27 cellular contexts compared by ENCODE assay signal in the genomic region with DNA sequence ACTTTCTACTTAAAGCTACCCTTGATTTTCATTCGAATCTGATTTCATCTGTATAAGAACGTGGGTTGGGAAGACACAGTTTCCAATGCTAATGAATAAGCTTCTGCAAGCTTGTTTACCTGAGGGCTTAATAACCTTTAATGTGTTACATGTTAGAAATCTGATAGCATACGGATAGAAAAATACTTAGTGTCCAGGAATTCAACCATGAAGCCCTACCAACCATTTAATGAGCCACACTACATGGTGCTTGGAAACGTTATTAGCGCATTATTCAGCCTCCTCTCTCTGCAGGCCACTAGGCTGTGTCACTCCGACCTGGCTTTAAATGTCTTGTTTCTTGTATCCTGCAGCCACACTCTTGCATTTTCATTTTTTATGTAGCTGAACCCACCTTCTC. TPM values are rescaled to one million over a fixed set of nuclear protein-coding genes. Genes with fewer than 3 reads are reported as not detected.
DNase-seq lines count a peak whose midpoint lies in the region; ATAC-seq, FAIRE-seq and TF ChIP-seq lines count a peak whose summit lies in the region.
"Had no signal": no experiment of that assay in that cellular context is flagged by ENCODE, and none has a peak within 500 bp of the region (broad histone marks: within the 10 kb centered on the region; RNA-seq: fewer than 3 reads in every experiment).

No MANE protein-coding gene starts in this region.

- no peak for ATAC-seq in heart right ventricle
- ATAC-seq: left ventricle myocardium superior; stimulated activated effector memory CD8-positive, alpha-beta T cell treated with anti-CD3 and anti-CD28 coated beads, Interleukin-12 subunit alpha, Interleukin-12 subunit beta, amount 100 ng/mL, for 72 hours had no signal

- peak overlapping the region; percentile 15 for H3K4me3 Mint-ChIP-seq in osteocyte (ENCODE audit: unreplicated experiment)
- H3K4me3 Mint-ChIP-seq: stimulated activated effector memory CD8-positive, alpha-beta T cell treated with anti-CD3 and anti-CD28 coated beads, Interleukin-12 subunit alpha, Interleukin-12 subunit beta, amount 100 ng/mL, for 72 hours had no signal

- intact Hi-C loops in heart right ventricle (cut with DNase I) = loop anchor here in 4 of 10 donors (5.0 kb wide), 1 partner anchor 67 kb away; the partner anchor contains the start of gene MYO1E (in 4 of the 4)
- intact Hi-C loops in kidney (cut with DNase I) = no loop called here

- no peaks in the 10 kb centered on the region for H3K9me3 Mint-ChIP-seq in osteocyte (ENCODE audit: unreplicated experiment)
- H3K9me3 Mint-ChIP-seq: stimulated activated effector memory CD8-positive, alpha-beta T cell treated with anti-CD3 and anti-CD28 coated beads, Interleukin-12 subunit alpha, Interleukin-12 subunit beta, amount 100 ng/mL, for 72 hours had no signal

- H3K27me3 ChIP-seq in heart right ventricle = peaks cover 0 to 38% (median 0%) of the 10 kb centered on the region in 7 donors

- 73 to 76% methylated on average over 6 of the region's 6 CpGs for WGBS in heart right ventricle, 2 donors

- H3K4me1 Mint-ChIP-seq in osteocyte (ENCODE audit: unreplicated experiment) = peaks cover 13% of the 10 kb centered on the region

- H3K27ac ChIP-seq in heart right ventricle (no peak overlapping the region), kidney (ENCODE audit: low read depth in 2 of 2, low read length in 2 of 2) (no peak overlapping the region)
- H3K27ac ChIP-seq: 22Rv1 had no signal

- TF ChIP-seq CTCF in osteocyte (IDR thresholded peaks at IDR 0.05) (no peak), heart right ventricle (IDR thresholded peaks at IDR 0.05) (no peak), kidney (IDR thresholded peaks at IDR 0.05; ENCODE audit: borderline replicate concordance, extremely low read depth, insufficient read depth) (no peak)

- no peak overlapping the region for H3K27ac Mint-ChIP-seq in osteocyte (ENCODE audit: unreplicated experiment)
- H3K27ac Mint-ChIP-seq: stimulated activated effector memory CD8-positive, alpha-beta T cell treated with anti-CD3 and anti-CD28 coated beads, Interleukin-12 subunit alpha, Interleukin-12 subunit beta, amount 100 ng/mL, for 72 hours had no signal

- H3K4me1 ChIP-seq in heart right ventricle = peaks cover 7 to 21% (median 17%) of the 10 kb centered on the region in 9 donors
- H3K4me1 ChIP-seq in kidney (ENCODE audit: control insufficient read depth in 1 of 2, insufficient read depth in 1 of 2, low read depth in 1 of 2, low read length in 2 of 2) = peaks cover 0 to 10% of the 10 kb centered on the region in 2 donors

- DNase-seq in DMS79 treated with DMSO at 0.1 percent for 48 hours (lab: John Stamatoyannopoulos, UW) (peak; percentile 1), DMS79 (lab: John Stamatoyannopoulos, UW) (no peak), NCI-H69 (lab: John Stamatoyannopoulos, UW) (peak; percentile 35), kidney tubule cell (ENCODE audit: low spot score) (peak; percentile 3), osteocyte (ENCODE audit: extremely low spot score, unreplicated experiment) (no peak), heart right ventricle (no peak), NOMO-1 treated with dmso at 0.1 percent for 144 hours (lab: John Stamatoyannopoulos, UW; ENCODE audit: unreplicated experiment) (no peak), kidney (no peak)
- DNase-seq: activated CD4-positive, alpha-beta T cell treated with anti-CD3 and anti-CD28 coated beads for 48 hours; central memory CD4-positive, alpha-beta T cell; cortex of kidney; erythroblast; glutamatergic neuron; KG1; mesendoderm; MG63; NCI-H1105; NCI-H2029; NCI-H345; SIG-M5; SW 1271; trophoblast cell had no signal

- no peak for FAIRE-seq in kidney (lab: Jason Lieb, UNC)
- FAIRE-seq: H54, islet of Langerhans had no signal

- H3K9me3 ChIP-seq in heart right ventricle = no peaks in the 10 kb centered on the region
- no peaks in the 10 kb centered on the region for H3K9me3 ChIP-seq in kidney (ENCODE audit: control insufficient read depth in 1 of 2, low read length in 2 of 2)
- H3K9me3 ChIP-seq: MG63 had no signal

- no peak overlapping the region for H3K9ac ChIP-seq in kidney (ENCODE audit: low read length in 2 of 2)

- no peak overlapping the region for H3K4me3 ChIP-seq in heart right ventricle
- H3K4me3 ChIP-seq in kidney (ENCODE audit: low read length in 2 of 2) = peak overlapping the region in 1 of 2 donors; percentile 53
- H3K4me3 ChIP-seq: MG63 had no signal

- H3K36me3 Mint-ChIP-seq in osteocyte (ENCODE audit: unreplicated experiment) = no peaks in the 10 kb centered on the region
- H3K36me3 Mint-ChIP-seq: stimulated activated effector memory CD8-positive, alpha-beta T cell treated with anti-CD3 and anti-CD28 coated beads, Interleukin-12 subunit alpha, Interleukin-12 subunit beta, amount 100 ng/mL, for 72 hours had no signal

- H3K27me3 Mint-ChIP-seq in osteocyte (ENCODE audit: unreplicated experiment) = peaks cover 75% of the 10 kb centered on the region

- no peaks in the 10 kb centered on the region for H3K36me3 ChIP-seq in heart right ventricle
- no peaks in the 10 kb centered on the region for H3K36me3 ChIP-seq in kidney (ENCODE audit: control insufficient read depth in 1 of 2, insufficient read depth in 2 of 2, low read length in 2 of 2)
- H3K36me3 ChIP-seq: MG63 had no signal

RNA-seq across cellular contexts. Expression of gene FAM81A, which starts 1.6 kb away (rescaled TPM):
- total RNA-seq in osteocyte = not detected in 2 replicates
- 10 to 100 TPM in 2 of 10 donors, 1 to 10 TPM in 8; 2.5 to 10.1 (median 4.2) TPM for total RNA-seq in heart right ventricle
- 1 to 10 TPM; 1.3 to 3.2 TPM for polyA plus RNA-seq in heart right ventricle
- total RNA-seq in kidney = 10.4 TPM
- 10.4 TPM for polyA plus RNA-seq in kidney (ENCODE audit: insufficient read depth, low read depth, low replicate concordance)

Comparison
In these comparisons a context has a peak if more than half of its experiments do, and no peak if none do; other contexts are left out.
1. DNase-seq: peak in DMS79 treated with DMSO at 0.1 percent for 48 hours (single experiment), NCI-H69 (single experiment) and kidney tubule cell (single experiment); none in DMS79 (single experiment), osteocyte (single experiment), heart right ventricle (0 of 2), NOMO-1 treated with dmso at 0.1 percent for 144 hours (single experiment) and kidney (single experiment).